Comparison of ENCODE assay signal across 24 cellular contexts in genomic region chr10:27022048-27022447, GRCh38.
"Had no signal": no experiment of that assay in that cellular context is flagged by ENCODE, and none has a peak within 500 bp of the region (broad histone marks: within the 10 kb centered on the region; RNA-seq: fewer than 3 reads in every experiment).

No MANE protein-coding gene starts in this region.

- ATAC-seq: esophagus mucosa; gastroesophageal sphincter; heart left ventricle; pancreas; right lobe of liver; stimulated activated naive CD8-positive, alpha-beta T cell treated with anti-CD3 and anti-CD28 coated beads, Interleukin-15, amount 100 ng/mL, for 72 hours; T-cell had no signal

- H3K27me3 Mint-ChIP-seq: activated CD4-positive, alpha-beta memory T cell treated with anti-CD3 and anti-CD28 coated beads, Interleukin-2, amount 10 ng/mL, durations not matched to agents 7 days and 5 days; activated T-cell treated with anti-CD3 and anti-CD28 coated beads, Interleukin-2, amount 50 U/mL, for 24 hours; stimulated activated naive CD8-positive, alpha-beta T cell treated with anti-CD3 and anti-CD28 coated beads, Interleukin-15, amount 100 ng/mL, for 72 hours; T-cell had no signal

- H3K9me3 Mint-ChIP-seq: activated CD4-positive, alpha-beta memory T cell treated with anti-CD3 and anti-CD28 coated beads, Interleukin-2, amount 10 ng/mL, durations not matched to agents 7 days and 5 days; activated naive CD4-positive, alpha-beta T cell treated with anti-CD3 and anti-CD28 coated beads for 36 hours; activated T-cell treated with anti-CD3 and anti-CD28 coated beads, Interleukin-2, amount 50 U/mL, for 24 hours; stimulated activated naive CD8-positive, alpha-beta T cell treated with anti-CD3 and anti-CD28 coated beads, Interleukin-15, amount 100 ng/mL, for 72 hours; T-cell had no signal

- H3K9me3 ChIP-seq: adrenal gland, breast epithelium, gastroesophageal sphincter, heart left ventricle, left ventricle myocardium inferior, neutrophil, pancreas, right lobe of liver, suprapubic skin, transverse colon, uterus had no signal

- H3K27ac Mint-ChIP-seq: activated CD4-positive, alpha-beta memory T cell treated with anti-CD3 and anti-CD28 coated beads, Interleukin-2, amount 10 ng/mL, durations not matched to agents 7 days and 5 days; activated naive CD4-positive, alpha-beta T cell treated with anti-CD3 and anti-CD28 coated beads for 36 hours; activated T-cell treated with anti-CD3 and anti-CD28 coated beads, Interleukin-2, amount 50 U/mL, for 24 hours; stimulated activated naive CD8-positive, alpha-beta T cell treated with anti-CD3 and anti-CD28 coated beads, Interleukin-15, amount 100 ng/mL, for 72 hours had no signal

- H3K27ac ChIP-seq: breast epithelium, coronary artery, gastroesophageal sphincter, left ventricle myocardium inferior, neutrophil, pancreas, right lobe of liver, suprapubic skin, transverse colon, uterus had no signal

- H3K4me3 Mint-ChIP-seq: activated CD4-positive, alpha-beta memory T cell treated with anti-CD3 and anti-CD28 coated beads, Interleukin-2, amount 10 ng/mL, durations not matched to agents 7 days and 5 days; activated naive CD4-positive, alpha-beta T cell treated with anti-CD3 and anti-CD28 coated beads for 36 hours; activated T-cell treated with anti-CD3 and anti-CD28 coated beads, Interleukin-2, amount 50 U/mL, for 24 hours; stimulated activated naive CD8-positive, alpha-beta T cell treated with anti-CD3 and anti-CD28 coated beads, Interleukin-15, amount 100 ng/mL, for 72 hours; T-cell had no signal

- H3K27me3 ChIP-seq: adrenal gland, breast epithelium, gastroesophageal sphincter, heart left ventricle, neutrophil, pancreas, right lobe of liver, suprapubic skin, transverse colon, uterus had no signal

- H3K36me3 ChIP-seq: breast epithelium, neutrophil, uterus had no signal

- H3K4me1 ChIP-seq: adrenal gland, breast epithelium, gastroesophageal sphincter, right lobe of liver, suprapubic skin, transverse colon, uterus had no signal

- DNase-seq: activated CD4-positive, alpha-beta memory T cell treated with anti-CD3 and anti-CD28 coated beads, Interleukin-2, amount 10 ng/mL, durations not matched to agents 7 days and 5 days; activated CD4-positive, alpha-beta T cell treated with anti-CD3 and anti-CD28 coated beads for 4 hours; activated naive CD4-positive, alpha-beta T cell treated with anti-CD3 and anti-CD28 coated beads for 36 hours; activated T-cell treated with anti-CD3 and anti-CD28 coated beads, Interleukin-2, amount 50 U/mL, for 24 hours; adrenal gland; heart left ventricle; kidney glomerular epithelial cell; left ventricle myocardium inferior; mammary epithelial cell; pancreas; right lobe of liver; small intestine; stimulated activated CD4-positive, alpha-beta T cell treated with anti-CD3 and anti-CD28 coated beads, Interleukin-15, amount 100 ng/mL, for 24 hours; stimulated activated CD4-positive, alpha-beta T cell treated with anti-CD3 and anti-CD28 coated beads, Interleukin-2, amount 100 ng/mL, for 48 hours; stimulated activated naive CD8-positive, alpha-beta T cell treated with anti-CD3 and anti-CD28 coated beads, Interleukin-15, amount 100 ng/mL, for 72 hours; T-cell; transverse colon; uterus had no signal

- H3K4me3 ChIP-seq: adrenal gland, breast epithelium, coronary artery, gastroesophageal sphincter, heart left ventricle, left ventricle myocardium inferior, pancreas, right lobe of liver, suprapubic skin, transverse colon, uterus had no signal
